14 cellular contexts compared by ENCODE assay signal in genomic region chr1:156004843-156005593, GRCh38. TPM values are rescaled to one million over a fixed set of nuclear protein-coding genes. Genes with fewer than 3 reads are reported as not detected.
DNase-seq lines count a peak whose midpoint lies in the region; ATAC-seq, FAIRE-seq and TF ChIP-seq lines count a peak whose summit lies in the region.
"Had no signal": no experiment of that assay in that cellular context is flagged by ENCODE, and none has a peak within 500 bp of the region (broad histone marks: within the 10 kb centered on the region; RNA-seq: fewer than 3 reads in every experiment).

No MANE protein-coding gene starts in this region.

- no peak for FAIRE-seq in GM19239 (lab: Jason Lieb, UNC)
- FAIRE-seq: H1 had no signal

- H3K4me2 ChIP-seq in GM23248 (ENCODE audit: unreplicated experiment) = no peak overlapping the region

- peak in 1 of 3 donors; percentile 40 for DNase-seq in CD4-positive, CD25-positive, alpha-beta regulatory T cell
- DNase-seq in GM23248 = peak; percentile 23
- peak; percentile 14 for DNase-seq in activated T-helper 2 cell treated with anti-CD3 and anti-CD28 coated beads, Interferon-gamma antibody, Interleukin-2, Interleukin-4, amounts not matched to agents 10 μg/mL and 5 μg/mL and 100 μg/mL, durations not matched to agents 14 hours and 24 hours and 36 hours (ENCODE audit: low spot score)
- peak; percentile 60 to 67 (median 65) for DNase-seq in mucosa of descending colon
- no peak for DNase-seq in DMS 273 (lab: John Stamatoyannopoulos, UW; ENCODE audit: unreplicated experiment)
- no peak for DNase-seq in AML-193 (lab: John Stamatoyannopoulos, UW)
- DNase-seq in GM19239 (ENCODE audit: insufficient read length, low spot score) = no peak
- DNase-seq: Karpas-422, mesendoderm, NCI-H2171, right cardiac atrium, uterus had no signal

- H3K9me3 Mint-ChIP-seq in CD4-positive, CD25-positive, alpha-beta regulatory T cell = no peaks in the 10 kb centered on the region
- H3K9me3 Mint-ChIP-seq in activated T-helper 2 cell treated with anti-CD3 and anti-CD28 coated beads, Interferon-gamma antibody, Interleukin-2, Interleukin-4, amounts not matched to agents 10 μg/mL and 5 μg/mL and 100 μg/mL, durations not matched to agents 14 hours and 24 hours and 36 hours = no peaks in the 10 kb centered on the region

- peaks cover 20% of the 10 kb centered on the region for H3K36me3 ChIP-seq in CD4-positive, CD25-positive, alpha-beta regulatory T cell (ENCODE audit: control insufficient read depth, insufficient read depth, low read length)
- H3K36me3 ChIP-seq in GM23248 (ENCODE audit: low read depth) (peaks cover 6% of the 10 kb centered on the region), mucosa of descending colon (ENCODE audit: low read depth) (no peaks in the 10 kb centered on the region)
- H3K36me3 ChIP-seq: uterus had no signal

- peaks cover 0 to 18% (median 8%) of the 10 kb centered on the region in 4 donors for H3K4me1 Mint-ChIP-seq in CD4-positive, CD25-positive, alpha-beta regulatory T cell
- peaks cover 21% of the 10 kb centered on the region for H3K4me1 Mint-ChIP-seq in activated T-helper 2 cell treated with anti-CD3 and anti-CD28 coated beads, Interferon-gamma antibody, Interleukin-2, Interleukin-4, amounts not matched to agents 10 μg/mL and 5 μg/mL and 100 μg/mL, durations not matched to agents 14 hours and 24 hours and 36 hours (ENCODE audit: low read depth)

- WGBS in GM23248 (ENCODE audit: low coverage in 1 of 2, low lambda C conversion rate in 2 of 2, missing lambda C conversion rate in 2 of 2), 2 experiments = 86 to 91% methylated on average over 4 of the region's 4 CpGs

- H3K36me3 Mint-ChIP-seq in CD4-positive, CD25-positive, alpha-beta regulatory T cell = peaks cover 9% of the 10 kb centered on the region
- peaks cover 21% of the 10 kb centered on the region for H3K36me3 Mint-ChIP-seq in activated T-helper 2 cell treated with anti-CD3 and anti-CD28 coated beads, Interferon-gamma antibody, Interleukin-2, Interleukin-4, amounts not matched to agents 10 μg/mL and 5 μg/mL and 100 μg/mL, durations not matched to agents 14 hours and 24 hours and 36 hours (ENCODE audit: low read depth)

- peaks cover 27% of the 10 kb centered on the region for H3F3A ChIP-seq in GM23248 (ENCODE audit: insufficient read depth)

- H3K4me1 ChIP-seq in CD4-positive, CD25-positive, alpha-beta regulatory T cell (ENCODE audit: control insufficient read depth, insufficient read depth, low read length, poor library complexity, severe bottlenecking) = peaks cover 10% of the 10 kb centered on the region
- no peaks in the 10 kb centered on the region; the same call in 1 of the 2 replicates for H3K4me1 ChIP-seq in GM23248 (ENCODE audit: insufficient read depth)
- H3K4me1 ChIP-seq in mucosa of descending colon (ENCODE audit: low read depth) = peaks cover 6% of the 10 kb centered on the region
- H3K4me1 ChIP-seq: uterus had no signal

- H3K9ac ChIP-seq in GM23248 = no peak overlapping the region

- no peak overlapping the region for H3K27ac ChIP-seq in CD4-positive, CD25-positive, alpha-beta regulatory T cell (ENCODE audit: insufficient read depth, low read length, poor library complexity, severe bottlenecking)
- H3K27ac ChIP-seq in GM23248 = no peak overlapping the region
- H3K27ac ChIP-seq: uterus had no signal

- no peaks in the 10 kb centered on the region for H3K27me3 Mint-ChIP-seq in CD4-positive, CD25-positive, alpha-beta regulatory T cell
- H3K27me3 Mint-ChIP-seq in activated T-helper 2 cell treated with anti-CD3 and anti-CD28 coated beads, Interferon-gamma antibody, Interleukin-2, Interleukin-4, amounts not matched to agents 10 μg/mL and 5 μg/mL and 100 μg/mL, durations not matched to agents 14 hours and 24 hours and 36 hours (ENCODE audit: low read depth) = no peaks in the 10 kb centered on the region

- H3K9me2 ChIP-seq in GM23248 (ENCODE audit: insufficient read depth) = no peaks in the 10 kb centered on the region

- H3K27me3 ChIP-seq in CD4-positive, CD25-positive, alpha-beta regulatory T cell (ENCODE audit: control insufficient read depth, insufficient read depth, low read length) = no peaks in the 10 kb centered on the region
- H3K27me3 ChIP-seq in GM23248 (replicated peaks; ENCODE audit: insufficient read depth) = no peaks in the 10 kb centered on the region
- H3K27me3 ChIP-seq: uterus had no signal

- peak in 1 of 2 donors; percentile 26 for ATAC-seq in CD4-positive, CD25-positive, alpha-beta regulatory T cell (ENCODE audit: low read depth in 2 of 2)
- peak; percentile 77 for ATAC-seq in mucosa of descending colon
- no peak for ATAC-seq in HG03342 (IDR thresholded peaks at IDR 0.05; ENCODE audit: unreplicated experiment)
- ATAC-seq: right cardiac atrium had no signal

- H3K79me2 ChIP-seq in GM23248 (ENCODE audit: insufficient read depth) = no peaks in the 10 kb centered on the region

- TF ChIP-seq CTCF in mucosa of descending colon (IDR thresholded peaks at IDR 0.05) = no peak

- H3K9me3 ChIP-seq in CD4-positive, CD25-positive, alpha-beta regulatory T cell (ENCODE audit: control insufficient read depth in 2 of 2, low read length in 2 of 2) = no peaks in the 10 kb centered on the region
- no peaks in the 10 kb centered on the region for H3K9me3 ChIP-seq in GM23248 (ENCODE audit: low read depth)
- no peaks in the 10 kb centered on the region for H3K9me3 ChIP-seq in mucosa of descending colon
- H3K9me3 ChIP-seq: uterus had no signal

- no peak overlapping the region for H3K4me3 Mint-ChIP-seq in CD4-positive, CD25-positive, alpha-beta regulatory T cell
- H3K4me3 Mint-ChIP-seq in activated T-helper 2 cell treated with anti-CD3 and anti-CD28 coated beads, Interferon-gamma antibody, Interleukin-2, Interleukin-4, amounts not matched to agents 10 μg/mL and 5 μg/mL and 100 μg/mL, durations not matched to agents 14 hours and 24 hours and 36 hours (ENCODE audit: low read depth) = no peak overlapping the region

- H2AFZ ChIP-seq in GM23248 = no peak overlapping the region

- in situ Hi-C loops in GM23248 (cut with MboI) = no loop called here

- intact Hi-C loops in activated T-helper 2 cell treated with anti-CD3 and anti-CD28 coated beads, Interferon-gamma antibody, Interleukin-2, Interleukin-4, amounts not matched to agents 10 μg/mL and 5 μg/mL and 100 μg/mL, durations not matched to agents 14 hours and 24 hours and 36 hours (cut with micrococcal nuclease) = loop anchor here (10.0 kb wide), 1 partner anchor 60 kb away; the partner anchor contains the start of gene RAB25
- intact Hi-C loops in mucosa of descending colon (cut with DNase I, micrococcal nuclease) = no loop called here

- H4K20me1 ChIP-seq in GM23248 (ENCODE audit: insufficient read depth) = no peaks in the 10 kb centered on the region

- peak overlapping the region in 2 of 3 donors; percentile 43 to 75 for H3K27ac Mint-ChIP-seq in CD4-positive, CD25-positive, alpha-beta regulatory T cell
- H3K27ac Mint-ChIP-seq in activated T-helper 2 cell treated with anti-CD3 and anti-CD28 coated beads, Interferon-gamma antibody, Interleukin-2, Interleukin-4, amounts not matched to agents 10 μg/mL and 5 μg/mL and 100 μg/mL, durations not matched to agents 14 hours and 24 hours and 36 hours = peak overlapping the region; percentile 68

- H3K4me3 ChIP-seq in CD4-positive, CD25-positive, alpha-beta regulatory T cell (ENCODE audit: low read depth, low read length) = no peak overlapping the region
- no peak overlapping the region for H3K4me3 ChIP-seq in GM23248
- H3K4me3 ChIP-seq in mucosa of descending colon = no peak overlapping the region
- H3K4me3 ChIP-seq: uterus had no signal

RNA-seq across cellular contexts. Expression of gene SSR2, which starts 15.7 kb away (rescaled TPM):
- 196 TPM for total RNA-seq in CD4-positive, CD25-positive, alpha-beta regulatory T cell
- 100 to 1,000 TPM; 358 to 421 (median 392) TPM for polyA plus RNA-seq in CD4-positive, CD25-positive, alpha-beta regulatory T cell
- total RNA-seq in GM23248 (2014; rRNA removed; shearing (Covaris generic)) = 433 and 695 TPM in 2 replicates
- polyA plus RNA-seq in GM23248 (2016; fragmentation: Nextera tagmentation; extraction: Ambion mirVana) = 318 and 327 TPM in 2 replicates
- total RNA-seq in activated T-helper 2 cell treated with anti-CD3 and anti-CD28 coated beads, Interferon-gamma antibody, Interleukin-2, Interleukin-4, amounts not matched to agents 10 μg/mL and 5 μg/mL and 100 μg/mL, durations not matched to agents 14 hours and 24 hours and 36 hours = 227 and 239 TPM in 2 replicates
- 100 to 1,000 TPM; 144 to 203 (median 164) TPM for total RNA-seq in mucosa of descending colon

RNA-seq across cellular contexts. Expression of gene ARHGEF2, which starts 26.7 kb away (rescaled TPM):
- total RNA-seq in CD4-positive, CD25-positive, alpha-beta regulatory T cell = 108 TPM
- polyA plus RNA-seq in CD4-positive, CD25-positive, alpha-beta regulatory T cell = 10 to 100 TPM; 16.1 to 19.2 (median 16.3) TPM
- 136 and 139 TPM in 2 replicates for total RNA-seq in GM23248 (2014; rRNA removed; shearing (Covaris generic))
- 76.7 and 77.7 TPM in 2 replicates for polyA plus RNA-seq in GM23248 (2016; fragmentation: Nextera tagmentation; extraction: Ambion mirVana)
- 211 and 216 TPM in 2 replicates for total RNA-seq in activated T-helper 2 cell treated with anti-CD3 and anti-CD28 coated beads, Interferon-gamma antibody, Interleukin-2, Interleukin-4, amounts not matched to agents 10 μg/mL and 5 μg/mL and 100 μg/mL, durations not matched to agents 14 hours and 24 hours and 36 hours
- 100 to 1,000 TPM in 1 of 3 donors, 10 to 100 TPM in 2; 79.7 to 132 (median 90.5) TPM for total RNA-seq in mucosa of descending colon

RNA-seq across cellular contexts. Expression of gene UBQLN4, which starts 48.6 kb away (rescaled TPM):
- total RNA-seq in CD4-positive, CD25-positive, alpha-beta regulatory T cell = 19.1 TPM
- 1 to 10 TPM; 4.4 to 7.1 (median 5.5) TPM for polyA plus RNA-seq in CD4-positive, CD25-positive, alpha-beta regulatory T cell
- 18.4 and 19.0 TPM in 2 replicates for total RNA-seq in GM23248 (2014; rRNA removed; shearing (Covaris generic))
- 9.9 and 10.6 TPM in 2 replicates for polyA plus RNA-seq in GM23248 (2016; fragmentation: Nextera tagmentation; extraction: Ambion mirVana)
- total RNA-seq in activated T-helper 2 cell treated with anti-CD3 and anti-CD28 coated beads, Interferon-gamma antibody, Interleukin-2, Interleukin-4, amounts not matched to agents 10 μg/mL and 5 μg/mL and 100 μg/mL, durations not matched to agents 14 hours and 24 hours and 36 hours = 71.3 and 73.3 TPM in 2 replicates
- 10 to 100 TPM; 23.7 to 36.9 (median 23.9) TPM for total RNA-seq in mucosa of descending colon

RNA-seq across cellular contexts. Expression of gene LAMTOR2, which starts 49.6 kb away (rescaled TPM):
- 20.2 TPM for total RNA-seq in CD4-positive, CD25-positive, alpha-beta regulatory T cell
- polyA plus RNA-seq in CD4-positive, CD25-positive, alpha-beta regulatory T cell = 100 to 1,000 TPM; 107 to 162 (median 130) TPM
- 41.3 and 52.7 TPM in 2 replicates for total RNA-seq in GM23248 (2014; rRNA removed; shearing (Covaris generic))
- polyA plus RNA-seq in GM23248 (2016; fragmentation: Nextera tagmentation; extraction: Ambion mirVana) = 140 and 143 TPM in 2 replicates
- total RNA-seq in activated T-helper 2 cell treated with anti-CD3 and anti-CD28 coated beads, Interferon-gamma antibody, Interleukin-2, Interleukin-4, amounts not matched to agents 10 μg/mL and 5 μg/mL and 100 μg/mL, durations not matched to agents 14 hours and 24 hours and 36 hours = 71.0 and 72.5 TPM in 2 replicates
- total RNA-seq in mucosa of descending colon = 10 to 100 TPM; 49.8 to 73.4 (median 60.7) TPM

RNA-seq across cellular contexts. Expression of gene RAB25, which starts 55.9 kb away (rescaled TPM):
- 1.5 TPM for total RNA-seq in CD4-positive, CD25-positive, alpha-beta regulatory T cell
- polyA plus RNA-seq in CD4-positive, CD25-positive, alpha-beta regulatory T cell = 1 to 10 TPM in 2 of 4 donors, under 1 TPM in 2; 0.83 to 1.7 (median 0.93) TPM
- not detected in 2 replicates for total RNA-seq in GM23248 (2014; rRNA removed; shearing (Covaris generic))
- not detected in 2 replicates for polyA plus RNA-seq in GM23248 (2016; fragmentation: Nextera tagmentation; extraction: Ambion mirVana)
- 0.18 and 0.21 TPM in 2 replicates for total RNA-seq in activated T-helper 2 cell treated with anti-CD3 and anti-CD28 coated beads, Interferon-gamma antibody, Interleukin-2, Interleukin-4, amounts not matched to agents 10 μg/mL and 5 μg/mL and 100 μg/mL, durations not matched to agents 14 hours and 24 hours and 36 hours
- total RNA-seq in mucosa of descending colon = 100 to 1,000 TPM in 2 of 3 donors, 10 to 100 TPM in 1; 85.1 to 242 (median 158) TPM
- total RNA-seq: right cardiac atrium had no signal

Comparison
In these comparisons a context has a peak if more than half of its experiments do, and no peak if none do; other contexts are left out.
1. DNase-seq: peak in GM23248 (single experiment), activated T-helper 2 cell treated with anti-CD3 and anti-CD28 coated beads, Interferon-gamma antibody, Interleukin-2, Interleukin-4, amounts not matched to agents 10 μg/mL and 5 μg/mL and 100 μg/mL, durations not matched to agents 14 hours and 24 hours and 36 hours (single experiment) and mucosa of descending colon (3 of 3); none in DMS 273 (single experiment), AML-193 (0 of 2) and GM19239 (single experiment).